38 cellular contexts compared by ENCODE assay signal in genomic region chrX:153347530-153347929, GRCh38. TPM values are rescaled to one million over a fixed set of nuclear protein-coding genes. Genes with fewer than 3 reads are reported as not detected.
"Had no signal": no experiment of that assay in that cellular context is flagged by ENCODE, and none has a peak within 500 bp of the region (broad histone marks: within the 10 kb centered on the region; RNA-seq: fewer than 3 reads in every experiment).

No MANE protein-coding gene starts in this region.

- H3K36me3 ChIP-seq: breast epithelium had no signal

- H3K9me3 ChIP-seq: adrenal gland, body of pancreas had no signal

- FAIRE-seq: astrocyte, TTC549 had no signal

- H3K27ac ChIP-seq: adrenal gland, body of pancreas, brain microvascular endothelial cell, breast epithelium, VCaP had no signal

- H3K27me3 ChIP-seq: adrenal gland, body of pancreas, brain microvascular endothelial cell had no signal

- H3K4me1 ChIP-seq: body of pancreas, breast epithelium had no signal

- DNase-seq: activated B cell treated with CpG ODN at 0.5 μM for 24 hours; activated CD4-positive, alpha-beta memory T cell treated with anti-CD3 and anti-CD28 coated beads for 36 hours; activated CD4-positive, alpha-beta T cell treated with anti-CD3 and anti-CD28 coated beads for 4 hours; activated CD4-positive, alpha-beta T cell treated with anti-CD3 and anti-CD28 coated beads, Interleukin-2, amount 10 ng/mL, durations not matched to agents 24 days and 14 days; activated CD4-positive, alpha-beta T cell treated with anti-CD3 and anti-CD28 coated beads, Interleukin-2, amount 50 U/mL, for 1 hour; activated CD4-positive, alpha-beta T cell treated with anti-CD3 and anti-CD28 coated beads, Interleukin-2, amount 50 U/mL, for 4 hours; activated CD4-positive, CD25-positive, alpha-beta regulatory T cell treated with anti-CD3 and anti-CD28 coated beads, Interleukin-2, amount 50 U/mL, for 72 hours; activated CD8-positive, alpha-beta memory T cell treated with anti-CD3 and anti-CD28 coated beads, Interleukin-2, amount 50 U/mL, for 4 hours; activated CD8-positive, alpha-beta T cell treated with anti-CD3 and anti-CD28 coated beads for 36 hours; activated effector memory CD4-positive, alpha-beta T cell treated with anti-CD3 and anti-CD28 coated beads, Interleukin-2, amount 50 U/mL, for 16 hours; activated gamma-delta T cell treated with Interleukin-2 at 50 U/mL for 16 hours; activated naive CD4-positive, alpha-beta T cell; activated naive CD4-positive, alpha-beta T cell treated with anti-CD3 and anti-CD28 coated beads for 36 hours; activated naive CD4-positive, alpha-beta T cell treated with anti-CD3 and anti-CD28 coated beads, Interleukin-2, amount 50 U/mL, for 16 hours; activated naive CD8-positive, alpha-beta T cell treated with anti-CD3 and anti-CD28 coated beads for 36 hours; activated T-cell treated with anti-CD3 and anti-CD28 coated beads for 4 hours; activated T-cell treated with anti-CD3 and anti-CD28 coated beads, Interleukin-2, amount 50 U/mL, for 1 hour; activated T-cell treated with anti-CD3 and anti-CD28 coated beads, Interleukin-2, amount 50 U/mL, for 4 hours; activated T-cell treated with anti-CD3 and anti-CD28 coated beads, Interleukin-2, amount 50 U/mL, for 72 hours; amniotic stem cell; aorta; body of pancreas; brain microvascular endothelial cell; central memory CD4-positive, alpha-beta T cell; T-helper 1 cell; T-helper 2 cell; T-helper 9 cell had no signal

- H3K4me3 ChIP-seq: adrenal gland, body of pancreas, breast epithelium had no signal

- ATAC-seq: activated CD8-positive, alpha-beta T cell treated with anti-CD3 and anti-CD28 coated beads for 36 hours; activated naive CD4-positive, alpha-beta T cell treated with anti-CD3 and anti-CD28 coated beads, Interleukin-2, amount 50 U/mL, for 72 hours; activated T-cell treated with anti-CD3 and anti-CD28 coated beads, Interleukin-2, amount 50 U/mL, for 4 hours; activated T-cell treated with anti-CD3 and anti-CD28 coated beads, Interleukin-2, amount 50 U/mL, for 72 hours; activated T-helper 17 cell treated with anti-CD3 and anti-CD28 coated beads, Interleukin-2, amount 50 U/mL, for 72 hours; body of pancreas had no signal

RNA-seq across cellular contexts. Expression of gene PNMA6F, which starts 26.0 kb away (rescaled TPM):
- total RNA-seq: activated B cell treated with CpG ODN at 0.5 μM for 24 hours; activated CD4-positive, alpha-beta memory T cell treated with anti-CD3 and anti-CD28 coated beads for 36 hours; activated CD4-positive, alpha-beta T cell treated with anti-CD3 and anti-CD28 coated beads, Interleukin-2, amount 10 ng/mL, durations not matched to agents 24 days and 14 days; activated CD8-positive, alpha-beta memory T cell treated with anti-CD3 and anti-CD28 coated beads for 36 hours; activated CD8-positive, alpha-beta T cell treated with anti-CD3 and anti-CD28 coated beads for 36 hours; activated naive CD4-positive, alpha-beta T cell treated with anti-CD3 and anti-CD28 coated beads for 36 hours; activated naive CD4-positive, alpha-beta T cell treated with anti-CD3 and anti-CD28 coated beads, Interleukin-2, amount 50 U/mL, for 72 hours; activated naive CD8-positive, alpha-beta T cell treated with anti-CD3 and anti-CD28 coated beads for 36 hours; activated T-cell treated with anti-CD3 and anti-CD28 coated beads, Interleukin-2, amount 50 U/mL, for 4 hours; activated T-cell treated with anti-CD3 and anti-CD28 coated beads, Interleukin-2, amount 50 U/mL, for 72 hours; activated T-helper 1 cell treated with anti-CD3 and anti-CD28 coated beads, Interleukin-12 subunit alpha, Interleukin-12 subunit beta, Interleukin-2, Interleukin-4 antibody, amounts not matched to agents 30 ng/mL and 10 ng/mL and 1 ng/mL, durations not matched to agents 14 hours and 24 hours and 36 hours; activated T-helper 17 cell treated with anti-CD3 and anti-CD28 coated beads, Interleukin-2, amount 50 U/mL, for 72 hours; aorta; astrocyte; body of pancreas; breast epithelium; cardiac septum had no signal
- polyA plus RNA-seq: aorta had no signal

RNA-seq across cellular contexts. Expression of gene PNMA6E, which starts 53.6 kb away (rescaled TPM):
- total RNA-seq: activated B cell treated with CpG ODN at 0.5 μM for 24 hours; activated CD4-positive, alpha-beta memory T cell treated with anti-CD3 and anti-CD28 coated beads for 36 hours; activated CD4-positive, alpha-beta T cell treated with anti-CD3 and anti-CD28 coated beads, Interleukin-2, amount 10 ng/mL, durations not matched to agents 24 days and 14 days; activated CD8-positive, alpha-beta memory T cell treated with anti-CD3 and anti-CD28 coated beads for 36 hours; activated CD8-positive, alpha-beta T cell treated with anti-CD3 and anti-CD28 coated beads for 36 hours; activated naive CD4-positive, alpha-beta T cell treated with anti-CD3 and anti-CD28 coated beads for 36 hours; activated naive CD4-positive, alpha-beta T cell treated with anti-CD3 and anti-CD28 coated beads, Interleukin-2, amount 50 U/mL, for 72 hours; activated naive CD8-positive, alpha-beta T cell treated with anti-CD3 and anti-CD28 coated beads for 36 hours; activated T-cell treated with anti-CD3 and anti-CD28 coated beads, Interleukin-2, amount 50 U/mL, for 4 hours; activated T-cell treated with anti-CD3 and anti-CD28 coated beads, Interleukin-2, amount 50 U/mL, for 72 hours; activated T-helper 1 cell treated with anti-CD3 and anti-CD28 coated beads, Interleukin-12 subunit alpha, Interleukin-12 subunit beta, Interleukin-2, Interleukin-4 antibody, amounts not matched to agents 30 ng/mL and 10 ng/mL and 1 ng/mL, durations not matched to agents 14 hours and 24 hours and 36 hours; activated T-helper 17 cell treated with anti-CD3 and anti-CD28 coated beads, Interleukin-2, amount 50 U/mL, for 72 hours; aorta; astrocyte; body of pancreas; breast epithelium; cardiac septum; cerebellum had no signal
- polyA plus RNA-seq: aorta had no signal
